Comparison of ENCODE assay signal across 8 cellular contexts in the genomic region with DNA sequence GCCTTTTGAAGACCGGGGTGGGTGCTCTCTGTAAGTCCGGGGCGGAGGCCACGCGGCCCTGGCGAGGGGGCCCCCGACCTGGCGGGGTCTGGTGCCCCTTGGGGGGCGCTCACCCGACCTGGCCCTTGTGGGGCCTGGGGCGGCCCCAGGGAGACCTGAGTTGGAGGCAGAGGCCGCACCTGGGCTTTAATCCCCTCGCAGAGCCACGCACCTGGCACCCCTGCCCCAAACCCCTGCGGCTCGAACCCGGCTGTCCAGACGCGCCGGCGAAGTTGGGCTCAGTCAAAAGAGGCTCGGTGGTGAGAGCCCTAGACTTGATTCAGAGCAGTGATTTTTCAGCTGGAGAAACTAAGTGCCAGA. TPM values are rescaled to one million over a fixed set of nuclear protein-coding genes. Genes with fewer than 3 reads are reported as not detected.
DNase-seq lines count a peak whose midpoint lies in the region; ATAC-seq, FAIRE-seq and TF ChIP-seq lines count a peak whose summit lies in the region.

No MANE protein-coding gene starts in this region.

- H3K4me3 ChIP-seq in mucosa of descending colon (no peak overlapping the region), foreskin fibroblast (ENCODE audit: low read depth in 1 of 2, low read length in 2 of 2) (peak overlapping the region in 1 of 2 donors; percentile 48)

- H3K4me3 Mint-ChIP-seq in activated naive CD8-positive, alpha-beta T cell treated with anti-CD3 and anti-CD28 coated beads, Interleukin-2, amount 50 U/mL, for 24 hours = peak overlapping the region; percentile 76
- no peak overlapping the region for H3K4me3 Mint-ChIP-seq in HFFc6

- H3K4me1 ChIP-seq in ES-I3 (ENCODE audit: insufficient read depth, low read length) (peaks cover 7% of the 10 kb centered on the region; the same call in 1 of the 2 replicates), mucosa of descending colon (ENCODE audit: low read depth) (peaks cover 10% of the 10 kb centered on the region)

- TF ChIP-seq CTCF in mucosa of descending colon (IDR thresholded peaks at IDR 0.05) (no peak), foreskin fibroblast (IDR thresholded peaks at IDR 0.05; ENCODE audit: low read depth, low read length) (no peak), HFFc6 (IDR thresholded peaks at IDR 0.05) (no peak)

- peak overlapping the region; percentile 95 for H3K27ac Mint-ChIP-seq in activated naive CD8-positive, alpha-beta T cell treated with anti-CD3 and anti-CD28 coated beads, Interleukin-2, amount 50 U/mL, for 24 hours
- no peak overlapping the region for H3K27ac Mint-ChIP-seq in HFFc6

- H3K9me3 Mint-ChIP-seq in activated naive CD8-positive, alpha-beta T cell treated with anti-CD3 and anti-CD28 coated beads, Interleukin-2, amount 50 U/mL, for 24 hours = no peaks in the 10 kb centered on the region
- peaks cover 3% of the 10 kb centered on the region; the same call in 1 of the 2 replicates for H3K9me3 Mint-ChIP-seq in HFFc6

- FAIRE-seq in H54 (lab: Jason Lieb, UNC) = no peak

- peaks cover 19% of the 10 kb centered on the region for H3K36me3 Mint-ChIP-seq in activated naive CD8-positive, alpha-beta T cell treated with anti-CD3 and anti-CD28 coated beads, Interleukin-2, amount 50 U/mL, for 24 hours (ENCODE audit: low read depth)
- peaks cover 36% of the 10 kb centered on the region for H3K36me3 Mint-ChIP-seq in HFFc6 (ENCODE audit: low read depth)

- no peak for TF ChIP-seq POLR2A in H54 (IDR thresholded peaks at IDR 0.05; ENCODE audit: low read depth, low read length)

- intact Hi-C loops in mucosa of descending colon (cut with DNase I, micrococcal nuclease) = no loop called here

- DNase-seq in activated naive CD8-positive, alpha-beta T cell treated with anti-CD3 and anti-CD28 coated beads, Interleukin-2, amount 50 U/mL, for 24 hours = no peak
- peak in 1 of 3 donors; percentile 5 for DNase-seq in mucosa of descending colon
- no peak for DNase-seq in foreskin fibroblast
- no peak for DNase-seq in H54 (ENCODE audit: insufficient read length, low spot score)
- no peak for DNase-seq in HFFc6

- H3K36me3 ChIP-seq in ES-I3 (ENCODE audit: insufficient read depth, low read length) = no peaks in the 10 kb centered on the region
- H3K36me3 ChIP-seq in mucosa of descending colon (ENCODE audit: low read depth) = no peaks in the 10 kb centered on the region

- peak overlapping the region; percentile 52; the same call in 1 of the 2 replicates for H3K9ac ChIP-seq in ES-I3 (ENCODE audit: low read depth, low read length)

- H3K9me3 ChIP-seq in ES-I3 (ENCODE audit: control insufficient read depth, insufficient read depth, low read length) (no peaks in the 10 kb centered on the region), mucosa of descending colon (no peaks in the 10 kb centered on the region)

- peaks cover 14% of the 10 kb centered on the region for H3K4me1 Mint-ChIP-seq in activated naive CD8-positive, alpha-beta T cell treated with anti-CD3 and anti-CD28 coated beads, Interleukin-2, amount 50 U/mL, for 24 hours
- peaks cover 9% of the 10 kb centered on the region for H3K4me1 Mint-ChIP-seq in HFFc6 (ENCODE audit: low read depth)

- ATAC-seq in HG02588 (IDR thresholded peaks at IDR 0.05; ENCODE audit: unreplicated experiment) (peak; percentile 23), mucosa of descending colon (peak; percentile 5), GM19351 (IDR thresholded peaks at IDR 0.05; ENCODE audit: unreplicated experiment) (no peak)
- no peak for ATAC-seq in activated naive CD8-positive, alpha-beta T cell treated with anti-CD3 and anti-CD28 coated beads, Interleukin-2, amount 50 U/mL, for 24 hours

- no peaks in the 10 kb centered on the region for H3K27me3 Mint-ChIP-seq in activated naive CD8-positive, alpha-beta T cell treated with anti-CD3 and anti-CD28 coated beads, Interleukin-2, amount 50 U/mL, for 24 hours
- peaks cover 1% of the 10 kb centered on the region for H3K27me3 Mint-ChIP-seq in HFFc6 (ENCODE audit: insufficient read depth)

RNA-seq across cellular contexts. Expression of a gene that starts 0.3 kb away (rescaled TPM):
- under 1 TPM; 0.14 to 0.92 (median 0.55) TPM for total RNA-seq in mucosa of descending colon
- 1 to 10 TPM in 5 of 6 experiments, under 1 TPM in 1; 0.66 to 4.2 (median 3.3) TPM for total RNA-seq in HFFc6 (2021; fragmentation: NEBNext Ultra II Directional; extraction: Animal tissue kit (Norgen Biotek cat#: 25700))

RNA-seq across cellular contexts. Expression of a gene that starts 30.1 kb away (rescaled TPM):
- total RNA-seq in mucosa of descending colon = 10 to 100 TPM; 45.0 to 45.6 (median 45.2) TPM
- 10 to 100 TPM; 63.4 to 84.7 (median 75.1) TPM for total RNA-seq in HFFc6 (2021; fragmentation: NEBNext Ultra II Directional; extraction: Animal tissue kit (Norgen Biotek cat#: 25700))

RNA-seq across cellular contexts. Expression of a gene that starts 60.0 kb away (rescaled TPM):
- total RNA-seq in mucosa of descending colon = 1 to 10 TPM in 1 of 3 donors, under 1 TPM in 1, not detected in 1; 0.63 to 1.0 TPM
- under 1 TPM in 4 of 6 experiments, not detected in 2; 0.14 to 0.25 (median 0.21) TPM for total RNA-seq in HFFc6 (2021; fragmentation: NEBNext Ultra II Directional; extraction: Animal tissue kit (Norgen Biotek cat#: 25700))

Comparison
In these comparisons a context has a peak if more than half of its experiments do, and no peak if none do; other contexts are left out.
1. ATAC-seq: peak in HG02588 (single experiment) and mucosa of descending colon (single experiment); none in activated naive CD8-positive, alpha-beta T cell treated with anti-CD3 and anti-CD28 coated beads, Interleukin-2, amount 50 U/mL, for 24 hours (single experiment) and GM19351 (single experiment).